8 cellular contexts compared by ENCODE assay signal in genomic region chr6:169800668-169801395, GRCh38. TPM values are rescaled to one million over a fixed set of nuclear protein-coding genes. Genes with fewer than 3 reads are reported as not detected.
DNase-seq lines count a peak whose midpoint lies in the region; FAIRE-seq and TF ChIP-seq lines count a peak whose summit lies in the region.

No MANE protein-coding gene starts in this region.

- intact Hi-C loops in testis (cut with DNase I; ENCODE audit: low total_unique reads) = no loop called here

- H2AFZ ChIP-seq in hepatocyte = no peak overlapping the region

- H3K27ac ChIP-seq in hepatocyte (peak overlapping the region; percentile 93), testis (no peak overlapping the region)

- H3K27me3 ChIP-seq in hepatocyte (no peaks in the 10 kb centered on the region), testis (no peaks in the 10 kb centered on the region)

- TF ChIP-seq CTCF in hepatocyte (IDR thresholded peaks at IDR 0.05; ENCODE audit: poor library complexity) = no peak
- no peak for TF ChIP-seq CTCF in testis (IDR thresholded peaks at IDR 0.05)

- no peaks in the 10 kb centered on the region for H3K9me2 ChIP-seq in hepatocyte (replicated peaks; ENCODE audit: insufficient read depth)

- H3K4me3 ChIP-seq in hepatocyte = no peak overlapping the region
- H3K4me3 ChIP-seq in testis = no peak overlapping the region

- H3K4me2 ChIP-seq in hepatocyte = peak overlapping the region; percentile 52

- FAIRE-seq in H54 (lab: Jason Lieb, UNC) = no peak
- peak; percentile 68 for FAIRE-seq in RCC 7860 (lab: Jason Lieb, UNC)

- H3K4me1 ChIP-seq in hepatocyte (ENCODE audit: insufficient read depth) (peaks cover 27% of the 10 kb centered on the region), testis (no peaks in the 10 kb centered on the region)

- WGBS in hepatocyte (ENCODE audit: low lambda C conversion rate, missing lambda C conversion rate) = 57% methylated on average over 13 of the region's 13 CpGs
- WGBS in testis, 2 donors = 78 to 82% methylated on average over 12 to 13 of the region's 13 CpGs

- no peak for TF ChIP-seq POLR2A in H54 (IDR thresholded peaks at IDR 0.05; ENCODE audit: low read depth, low read length)
- no peak for TF ChIP-seq POLR2A in testis (IDR thresholded peaks at IDR 0.05)

- DNase-seq in COLO668 (lab: John Stamatoyannopoulos, UW; ENCODE audit: unreplicated experiment) (peak; percentile 79), H54 (ENCODE audit: insufficient read length, low spot score) (peak; percentile 69), RCC 7860 (ENCODE audit: low spot score) (peak; percentile 60), hepatocyte (ENCODE audit: low spot score) (peak; percentile 83), testis (peak; percentile 3), SW 1271 (lab: John Stamatoyannopoulos, UW) (no peak), epidermal melanocyte (ENCODE audit: insufficient read length, low spot score) (no peak)
- DNase-seq in activated CD4-positive, alpha-beta T cell treated with anti-CD3 and anti-CD28 coated beads for 4 hours = no peak

- peaks cover 8% of the 10 kb centered on the region for H3K79me2 ChIP-seq in hepatocyte

- H4K20me1 ChIP-seq in hepatocyte (ENCODE audit: insufficient read depth, poor library complexity, severe bottlenecking) = no peaks in the 10 kb centered on the region

- H3K36me3 ChIP-seq in hepatocyte (replicated peaks; ENCODE audit: insufficient read depth, low read depth) (no peaks in the 10 kb centered on the region), testis (ENCODE audit: low read depth, missing control alignments) (no peaks in the 10 kb centered on the region)

- no peaks in the 10 kb centered on the region for H3K9me3 ChIP-seq in hepatocyte (ENCODE audit: low read depth)
- H3K9me3 ChIP-seq in testis = no peaks in the 10 kb centered on the region

RNA-seq across cellular contexts. Expression of gene ERMARD, which starts 49.4 kb away (rescaled TPM):
- 16.9 and 27.4 TPM in 2 replicates for total RNA-seq in hepatocyte
- polyA plus RNA-seq in hepatocyte = 22.7 and 25.5 TPM in 2 replicates
- 10 to 100 TPM; 48.3 to 56.6 TPM for total RNA-seq in testis
- 77.6 TPM for polyA plus RNA-seq in testis (ENCODE audit: insufficient read depth, low read depth, low replicate concordance)

RNA-seq across cellular contexts. Expression of gene DYNLT2, which starts 49.5 kb away (rescaled TPM):
- 2.9 and 4.0 TPM in 2 replicates for total RNA-seq in hepatocyte
- 3.1 and 4.2 TPM in 2 replicates for polyA plus RNA-seq in hepatocyte
- total RNA-seq in testis = 10 to 100 TPM; 15.4 to 20.4 TPM
- polyA plus RNA-seq in testis (ENCODE audit: insufficient read depth, low read depth, low replicate concordance) = 59.4 TPM

Comparison
In these comparisons a context has a peak if more than half of its experiments do, and no peak if none do; other contexts are left out.
1. DNase-seq: peak in COLO668 (single experiment), H54 (single experiment), RCC 7860 (single experiment), hepatocyte (single experiment) and testis (single experiment); none in SW 1271 (0 of 2), activated CD4-positive, alpha-beta T cell treated with anti-CD3 and anti-CD28 coated beads for 4 hours (0 of 2) and epidermal melanocyte (single experiment).